ENCODE assay signal across 8 cellular contexts in genomic region chr2:219252900-219253752, GRCh38. TPM values are rescaled to one million over a fixed set of nuclear protein-coding genes. Genes with fewer than 3 reads are reported as not detected.
DNase-seq lines count a peak whose midpoint lies in the region; ATAC-seq and TF ChIP-seq lines count a peak whose summit lies in the region.

Gene TUBA4B, plus strand, starts transcription at chr2:219253243. Its CDS starts 165 bp downstream, at chr2:219253408.

- no peak for TF ChIP-seq EP300 in suprapubic skin (IDR thresholded peaks at IDR 0.05)

- intact Hi-C loops in mucosa of descending colon (cut with DNase I, micrococcal nuclease): no loop called here

- H3K4me1 ChIP-seq in mucosa of descending colon (ENCODE audit: low read depth) (peaks cover 46% of the 10 kb centered on the region), suprapubic skin (peaks cover 68% of the 10 kb centered on the region)

- H3K4me3 Mint-ChIP-seq in endothelial cell (ENCODE audit: unreplicated experiment): peak within 1 kb of the TSS; percentile 76

- no peaks in the 10 kb centered on the region for H3K9me3 ChIP-seq in mucosa of descending colon
- H3K9me3 ChIP-seq in suprapubic skin: no peaks in the 10 kb centered on the region

- no peaks in the 10 kb centered on the region for H3K9me3 Mint-ChIP-seq in endothelial cell (ENCODE audit: unreplicated experiment)

- ATAC-seq in GM21526 (IDR thresholded peaks at IDR 0.05; ENCODE audit: low FRiP score, unreplicated experiment) (peak; percentile 8), mucosa of descending colon (peak; percentile 6)

- H3K36me3 Mint-ChIP-seq in endothelial cell (ENCODE audit: low read depth, unreplicated experiment): peaks cover 18% of the 10 kb centered on the region

- no peaks in the 10 kb centered on the region for H3K36me3 ChIP-seq in mucosa of descending colon (ENCODE audit: low read depth)
- peaks cover 13% of the 10 kb centered on the region for H3K36me3 ChIP-seq in suprapubic skin

- peak within 1 kb of the TSS; percentile 83 for H3K27ac ChIP-seq in suprapubic skin

- H3K4me1 Mint-ChIP-seq in endothelial cell (ENCODE audit: unreplicated experiment): peaks cover 18% of the 10 kb centered on the region

- DNase-seq in DMS53 (lab: John Stamatoyannopoulos, UW) (peak; percentile 69), NAMALWA (ENCODE audit: low spot score) (peak; percentile 52), endothelial cell (ENCODE audit: low spot score) (peak; percentile 31), mucosa of descending colon (peak; percentile 52 to 81 (median 70)), suprapubic skin (ENCODE audit: low spot score in 2 of 2) (no peak), DMS114 treated with DMSO at 0.1 percent for 48 hours (lab: John Stamatoyannopoulos, UW; ENCODE audit: unreplicated experiment) (no peak)
- DNase-seq in activated CD4-positive, alpha-beta T cell treated with anti-CD3 and anti-CD28 coated beads, Interleukin-2, amount 50 U/mL, for 48 hours: peak; percentile 64 to 69

- H3K27me3 Mint-ChIP-seq in endothelial cell (ENCODE audit: unreplicated experiment): peaks cover 15% of the 10 kb centered on the region

- H3K4me3 ChIP-seq in mucosa of descending colon (peak within 1 kb of the TSS; percentile 44), suprapubic skin (peak within 1 kb of the TSS; percentile 66)

- no peak for TF ChIP-seq POLR2A in suprapubic skin (IDR thresholded peaks at IDR 0.05)

- 0% methylated on average over 21 of the region's 49 CpGs for WGBS in suprapubic skin

- H3K27ac Mint-ChIP-seq in endothelial cell (ENCODE audit: unreplicated experiment): peak within 1 kb of the TSS; percentile 30

- TF ChIP-seq CTCF in endothelial cell (IDR thresholded peaks at IDR 0.05; ENCODE audit: unreplicated experiment) (no peak), mucosa of descending colon (IDR thresholded peaks at IDR 0.05) (no peak), suprapubic skin (IDR thresholded peaks at IDR 0.05) (no peak)

- no peaks in the 10 kb centered on the region for H3K27me3 ChIP-seq in suprapubic skin

RNA-seq across cellular contexts. Expression of gene TUBA4B, which starts in this region (rescaled TPM):
- total RNA-seq in endothelial cell (ENCODE audit: unreplicated experiment) (not detected), mucosa of descending colon (not detected), suprapubic skin (not detected)

Comparison
In these comparisons a context has a peak if more than half of its experiments do, and no peak if none do; other contexts are left out.
1. Peak in DNase-seq in endothelial cell; RNA of the gene not detected or under 1 TPM.
2. Peak in DNase-seq, ATAC-seq and H3K4me3 ChIP-seq in mucosa of descending colon; RNA of the gene not detected or under 1 TPM.
3. DNase-seq: peak in DMS53 (single experiment), NAMALWA (single experiment) and activated CD4-positive, alpha-beta T cell treated with anti-CD3 and anti-CD28 coated beads, Interleukin-2, amount 50 U/mL, for 48 hours (2 of 2); none in suprapubic skin (0 of 2) and DMS114 treated with DMSO at 0.1 percent for 48 hours (single experiment).